Comparison of ENCODE assay signal across 8 cellular contexts in the genomic region with DNA sequence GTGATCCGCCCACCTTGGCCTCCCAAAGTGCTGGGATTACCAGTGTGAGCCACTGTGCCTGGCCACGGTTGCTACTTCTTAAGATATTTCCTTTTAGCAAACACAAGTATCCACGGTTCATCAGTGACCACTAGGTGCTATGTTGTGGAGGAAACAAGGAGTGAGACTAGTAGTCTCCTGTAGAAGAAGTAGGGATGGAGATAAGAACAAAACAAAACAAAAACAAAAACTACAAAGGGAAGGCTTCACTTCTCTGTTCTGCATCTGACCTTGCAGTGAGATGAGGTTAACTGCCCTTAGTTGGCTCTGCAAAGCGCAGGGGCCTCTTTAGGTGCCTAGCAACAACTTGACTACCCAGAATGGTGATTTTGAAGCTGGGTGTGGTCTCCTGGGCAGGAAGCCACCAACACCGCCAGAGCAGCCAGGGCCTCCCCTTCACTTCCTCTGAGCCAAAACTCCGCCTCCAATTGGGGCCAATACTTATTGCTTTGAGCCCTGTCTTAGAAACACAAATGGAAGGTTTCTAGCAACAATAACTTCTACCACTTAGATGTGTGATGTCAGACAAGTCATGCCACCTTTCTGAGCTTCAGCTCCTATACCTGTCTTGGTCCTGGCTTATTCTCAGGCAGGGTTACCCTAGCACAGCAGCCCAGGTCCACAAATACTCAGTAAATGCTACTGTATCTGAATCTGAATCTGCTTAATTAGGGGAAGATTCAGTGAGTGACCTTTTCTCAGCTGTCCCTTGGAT. TPM values are rescaled to one million over a fixed set of nuclear protein-coding genes. Genes with fewer than 3 reads are reported as not detected.
DNase-seq lines count a peak whose midpoint lies in the region; ATAC-seq and TF ChIP-seq lines count a peak whose summit lies in the region.

No MANE protein-coding gene starts in this region.

- no peaks in the 10 kb centered on the region for H3K27me3 ChIP-seq in hepatocyte

- peak overlapping the region; percentile 42 for H3K27ac ChIP-seq in hepatocyte

- no peak overlapping the region for H2AFZ ChIP-seq in hepatocyte

- H3K4me3 Mint-ChIP-seq in osteocyte (ENCODE audit: unreplicated experiment) = no peak overlapping the region

- no peaks in the 10 kb centered on the region for H3K9me2 ChIP-seq in hepatocyte (replicated peaks; ENCODE audit: insufficient read depth)

- no peaks in the 10 kb centered on the region for H3K9me3 ChIP-seq in hepatocyte (ENCODE audit: low read depth)

- peaks cover 10% of the 10 kb centered on the region for H3K4me1 Mint-ChIP-seq in osteocyte (ENCODE audit: unreplicated experiment)

- H3K4me1 ChIP-seq in hepatocyte (ENCODE audit: insufficient read depth) = peaks cover 11% of the 10 kb centered on the region

- DNase-seq in DMS53 (lab: John Stamatoyannopoulos, UW) (peak; percentile 76), HT-29 (ENCODE audit: low spot score) (peak; percentile 77), SIG-M5 treated with dmso at 0.1 percent for 504 hours (lab: John Stamatoyannopoulos, UW; ENCODE audit: unreplicated experiment) (peak; percentile 94), hepatocyte (ENCODE audit: low spot score) (peak; percentile 72), osteocyte (ENCODE audit: extremely low spot score, unreplicated experiment) (no peak)
- DNase-seq in activated gamma-delta T cell treated with anti-CD3 and anti-CD28 coated beads, Interleukin-2, amount 50 U/mL, for 16 hours (ENCODE audit: low read depth) = peak; percentile 77
- peak; percentile 87 for DNase-seq in stimulated activated CD4-positive, alpha-beta T cell treated with anti-CD3 and anti-CD28 coated beads, Interleukin-4, amount 100 ng/mL, for 24 hours

- H3K4me2 ChIP-seq in hepatocyte = peak overlapping the region; percentile 43

- no peak overlapping the region for H3K4me3 ChIP-seq in hepatocyte

- no peaks in the 10 kb centered on the region for H3K79me2 ChIP-seq in hepatocyte

- no peaks in the 10 kb centered on the region for H3K36me3 ChIP-seq in hepatocyte (replicated peaks; ENCODE audit: insufficient read depth, low read depth)

- no peak overlapping the region for H3K27ac Mint-ChIP-seq in osteocyte (ENCODE audit: unreplicated experiment)

- WGBS in hepatocyte (ENCODE audit: low lambda C conversion rate, missing lambda C conversion rate) = 67% methylated on average over 6 of the region's 6 CpGs

- H3K27me3 Mint-ChIP-seq in osteocyte (ENCODE audit: unreplicated experiment) = no peaks in the 10 kb centered on the region

- no peaks in the 10 kb centered on the region for H4K20me1 ChIP-seq in hepatocyte (ENCODE audit: insufficient read depth, poor library complexity, severe bottlenecking)

- no peaks in the 10 kb centered on the region for H3K9me3 Mint-ChIP-seq in osteocyte (ENCODE audit: unreplicated experiment)

- TF ChIP-seq CTCF in hepatocyte (IDR thresholded peaks at IDR 0.05; ENCODE audit: poor library complexity) (no peak), osteocyte (IDR thresholded peaks at IDR 0.05) (no peak)

- peak; percentile 89 for ATAC-seq in GM21367 (IDR thresholded peaks at IDR 0.05; ENCODE audit: unreplicated experiment)

- H3K36me3 Mint-ChIP-seq in osteocyte (ENCODE audit: unreplicated experiment) = no peaks in the 10 kb centered on the region

RNA-seq across cellular contexts. Expression of gene CDC42, which starts 12.7 kb away (rescaled TPM):
- total RNA-seq in HT-29 (2014; rRNA removed; shearing (Covaris generic)) = 146 and 150 TPM in 2 replicates
- 351 and 358 TPM in 2 replicates for total RNA-seq in hepatocyte
- 48.8 and 69.7 TPM in 2 replicates for polyA plus RNA-seq in hepatocyte
- total RNA-seq in osteocyte = 214 and 216 TPM in 2 replicates

RNA-seq across cellular contexts. Expression of gene CELA3A, which starts 38.3 kb away (rescaled TPM):
- 0.13 TPM in 1 of 2 replicates, not detected in the other for total RNA-seq in HT-29 (2014; rRNA removed; shearing (Covaris generic))
- 2.2 TPM in 1 of 2 replicates, not detected in the other for total RNA-seq in hepatocyte
- polyA plus RNA-seq in hepatocyte = 0.68 TPM in 1 of 2 replicates, not detected in the other
- total RNA-seq in osteocyte = not detected in 2 replicates
